8 cellular contexts compared by ENCODE assay signal in genomic region chr4:87005369-87005689, GRCh38.
A peak's percentile ranks its signal among the peaks of the same experiment; 100 is the strongest.
DNase-seq lines count a peak whose midpoint lies in the region; ATAC-seq, FAIRE-seq and TF ChIP-seq lines count a peak whose summit lies in the region.

No MANE protein-coding gene starts in this region.

- peaks cover 12% of the 10 kb centered on the region for H3K36me3 Mint-ChIP-seq in activated CD4-positive, alpha-beta T cell treated with anti-CD3 and anti-CD28 coated beads for 36 hours (ENCODE audit: low read depth)
- H3K36me3 Mint-ChIP-seq in WTC11: no peaks in the 10 kb centered on the region

- no peaks in the 10 kb centered on the region for H3K9me3 Mint-ChIP-seq in activated CD4-positive, alpha-beta T cell treated with anti-CD3 and anti-CD28 coated beads for 36 hours (ENCODE audit: low read depth)
- H3K9me3 Mint-ChIP-seq in WTC11: no peaks in the 10 kb centered on the region

- H3K27me3 ChIP-seq in hepatocyte: no peaks in the 10 kb centered on the region
- no peaks in the 10 kb centered on the region for H3K27me3 ChIP-seq in subcutaneous abdominal adipose tissue (ENCODE audit: control insufficient read depth in 5 of 5, insufficient read depth in 4 of 5, low read length in 5 of 5)
- H3K27me3 ChIP-seq in pancreas: no peaks in the 10 kb centered on the region

- H3K9ac ChIP-seq in subcutaneous abdominal adipose tissue (ENCODE audit: low read length in 5 of 5): peak overlapping the region in 2 of 5 donors; percentile 16 to 90

- peaks cover 66% of the 10 kb centered on the region for H3K79me2 ChIP-seq in hepatocyte

- H3K36me3 ChIP-seq in hepatocyte (replicated peaks; ENCODE audit: insufficient read depth, low read depth) (no peaks in the 10 kb centered on the region), subcutaneous abdominal adipose tissue (ENCODE audit: control insufficient read depth in 5 of 5, insufficient read depth in 5 of 5, low read length in 5 of 5) (no peaks in the 10 kb centered on the region), pancreas (no peaks in the 10 kb centered on the region)

- intact Hi-C loops in activated CD4-positive, alpha-beta T cell treated with anti-CD3 and anti-CD28 coated beads for 36 hours (cut with DNase I, micrococcal nuclease): loop anchor here (1.0 to 10.0 kb wide), 4 partner anchors 67 to 419 kb away; partner anchors contain the start of genes KLHL8 (in 1 of the 2) and NUDT9 (in 1 of the 2)
- intact Hi-C loops in pancreas (cut with DNase I): loop anchor here in 1 of 3 donors (5.0 kb wide), 1 partner anchor 68 kb away; the partner anchor contains the start of gene AFF1

- no peaks in the 10 kb centered on the region for H3K27me3 Mint-ChIP-seq in activated CD4-positive, alpha-beta T cell treated with anti-CD3 and anti-CD28 coated beads for 36 hours
- H3K27me3 Mint-ChIP-seq in WTC11 (ENCODE audit: low read depth): no peaks in the 10 kb centered on the region

- DNase-seq in activated CD4-positive, alpha-beta T cell treated with anti-CD3 and anti-CD28 coated beads for 36 hours: no peak
- DNase-seq in activated CD4-positive, alpha-beta T cell treated with anti-CD3 and anti-CD28 coated beads for 48 hours: no peak
- DNase-seq in WTC11 (ENCODE audit: low spot score) (no peak), hepatocyte (ENCODE audit: low spot score) (no peak), NOMO-1 treated with DMSO at 0.1 percent for 48 hours (lab: John Stamatoyannopoulos, UW; ENCODE audit: unreplicated experiment) (no peak), HCEC 1CT (no peak), pancreas (no peak)

- POLR2A ChIA-PET in activated CD4-positive, alpha-beta T cell treated with anti-CD3 and anti-CD28 coated beads for 36 hours (lab: Charles Lee): interaction anchor here (2.0 to 2.3 kb wide), 2 partner anchors 12 to 88 kb away, joined by 11 to 14 read pairs; no protein-coding TSS in a partner anchor
- POLR2A ChIA-PET in WTC11 (lab: Charles Lee): interaction anchor here (0.5 to 4.8 kb wide), 3 partner anchors 45 to 91 kb away, joined by 6 to 37 read pairs (median 14); partner anchors contain the start of gene AFF1

- TF ChIP-seq CTCF in WTC11 (IDR thresholded peaks at IDR 0.05) (no peak), hepatocyte (IDR thresholded peaks at IDR 0.05; ENCODE audit: poor library complexity) (no peak), pancreas (IDR thresholded peaks at IDR 0.05) (no peak)

- 96% methylated on average over 1 of the region's 1 CpG for WGBS in hepatocyte (ENCODE audit: low lambda C conversion rate, missing lambda C conversion rate)
- 91 to 94% methylated on average over 1 of the region's 1 CpG for WGBS in pancreas, 2 donors

- no peaks in the 10 kb centered on the region for H3K9me3 ChIP-seq in hepatocyte (ENCODE audit: low read depth)
- no peaks in the 10 kb centered on the region for H3K9me3 ChIP-seq in subcutaneous abdominal adipose tissue (ENCODE audit: control insufficient read depth in 5 of 5, low read length in 5 of 5)
- no peaks in the 10 kb centered on the region for H3K9me3 ChIP-seq in pancreas

- peak overlapping the region; percentile 78 for H3K4me2 ChIP-seq in hepatocyte

- peak overlapping the region; percentile 97 for H3K4me3 Mint-ChIP-seq in activated CD4-positive, alpha-beta T cell treated with anti-CD3 and anti-CD28 coated beads for 36 hours
- H3K4me3 Mint-ChIP-seq in WTC11: peak overlapping the region; percentile 90

- no peak for ATAC-seq in activated CD4-positive, alpha-beta T cell treated with anti-CD3 and anti-CD28 coated beads for 36 hours
- ATAC-seq in WTC11 (no peak), pancreas (no peak)

- no peak overlapping the region for H2AFZ ChIP-seq in hepatocyte

- H3K9me2 ChIP-seq in hepatocyte (replicated peaks; ENCODE audit: insufficient read depth): no peaks in the 10 kb centered on the region

- FAIRE-seq in pancreas (lab: Jason Lieb, UNC): no peak

- CTCF ChIA-PET in activated CD4-positive, alpha-beta T cell treated with anti-CD3 and anti-CD28 coated beads for 36 hours (lab: Charles Lee): interaction anchor here (0.8 to 2.6 kb wide), 8 partner anchors 34 to 91 kb away, joined by 3 to 12 read pairs (median 6); partner anchors contain the start of gene AFF1
- CTCF ChIA-PET in WTC11 (lab: Charles Lee): interaction anchor here (2.7 kb wide), 1 partner anchor 83 kb away, joined by 18 read pairs; no protein-coding TSS in a partner anchor

- peaks cover 46% of the 10 kb centered on the region for H3K4me1 Mint-ChIP-seq in activated CD4-positive, alpha-beta T cell treated with anti-CD3 and anti-CD28 coated beads for 36 hours
- H3K4me1 Mint-ChIP-seq in WTC11: peaks cover 82% of the 10 kb centered on the region

- peak overlapping the region; percentile 95 for H3K27ac Mint-ChIP-seq in activated CD4-positive, alpha-beta T cell treated with anti-CD3 and anti-CD28 coated beads for 36 hours
- H3K27ac Mint-ChIP-seq in WTC11: peak overlapping the region; percentile 96

- H3K4me1 ChIP-seq in hepatocyte (ENCODE audit: insufficient read depth): peaks cover 21% of the 10 kb centered on the region
- H3K4me1 ChIP-seq in subcutaneous abdominal adipose tissue (ENCODE audit: control insufficient read depth in 5 of 5, insufficient read depth in 5 of 5, low read length in 5 of 5): peaks cover 2 to 46% (median 43%) of the 10 kb centered on the region in 5 donors
- H3K4me1 ChIP-seq in pancreas: peaks cover 13 to 41% (median 29%) of the 10 kb centered on the region in 3 donors

- no peak overlapping the region for H3K4me3 ChIP-seq in hepatocyte
- peak overlapping the region in 3 of 5 donors; percentile 89 to 96 (median 94) for H3K4me3 ChIP-seq in subcutaneous abdominal adipose tissue (ENCODE audit: low read depth in 1 of 5, low read length in 5 of 5)
- H3K4me3 ChIP-seq in pancreas: peak overlapping the region in 1 of 4 donors; percentile 67

- H4K20me1 ChIP-seq in hepatocyte (ENCODE audit: insufficient read depth, poor library complexity, severe bottlenecking): peaks cover 3% of the 10 kb centered on the region

- H3K27ac ChIP-seq in hepatocyte: peak overlapping the region; percentile 100
- H3K27ac ChIP-seq in subcutaneous abdominal adipose tissue (ENCODE audit: low read depth, low read length): peak overlapping the region; percentile 91
- peak overlapping the region in 2 of 4 donors; percentile 97 to 98 for H3K27ac ChIP-seq in pancreas

TF ChIP-seq in WTC11, 78 proteins besides CTCF, POLR2A, EP300 and RAD21:
- no peak for TF ChIP-seq CBFB (CRISPR knock-in tag; IDR thresholded peaks at IDR 0.05; ENCODE audit: low read depth)
- TF ChIP-seq NFYB (CRISPR knock-in tag; conservative IDR thresholded peaks at IDR 0.05; ENCODE audit: low read depth): no peak
- TF ChIP-seq ZNF317 (CRISPR knock-in tag; IDR thresholded peaks at IDR 0.05; ENCODE audit: borderline replicate concordance, low read depth): no peak
- TF ChIP-seq ZNF219 (CRISPR knock-in tag; IDR thresholded peaks at IDR 0.05; ENCODE audit: borderline replicate concordance): no peak
- no peak for TF ChIP-seq STAT6 (CRISPR knock-in tag; conservative IDR thresholded peaks at IDR 0.05; ENCODE audit: low read depth)
- TF ChIP-seq ELF4 (CRISPR knock-in tag; IDR thresholded peaks at IDR 0.05; ENCODE audit: low read depth): no peak
- TF ChIP-seq, protein P1, sequence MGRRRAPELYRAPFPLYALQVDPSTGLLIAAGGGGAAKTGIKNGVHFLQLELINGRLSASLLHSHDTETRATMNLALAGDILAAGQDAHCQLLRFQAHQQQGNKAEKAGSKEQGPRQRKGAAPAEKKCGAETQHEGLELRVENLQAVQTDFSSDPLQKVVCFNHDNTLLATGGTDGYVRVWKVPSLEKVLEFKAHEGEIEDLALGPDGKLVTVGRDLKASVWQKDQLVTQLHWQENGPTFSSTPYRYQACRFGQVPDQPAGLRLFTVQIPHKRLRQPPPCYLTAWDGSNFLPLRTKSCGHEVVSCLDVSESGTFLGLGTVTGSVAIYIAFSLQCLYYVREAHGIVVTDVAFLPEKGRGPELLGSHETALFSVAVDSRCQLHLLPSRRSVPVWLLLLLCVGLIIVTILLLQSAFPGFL (CRISPR knock-in tag; IDR thresholded peaks at IDR 0.05; ENCODE audit: borderline replicate concordance): no peak
- TF ChIP-seq ZNF281 (CRISPR knock-in tag; IDR thresholded peaks at IDR 0.05): no peak
- TF ChIP-seq ZNF232 (CRISPR knock-in tag; IDR thresholded peaks at IDR 0.05): no peak
